Comparison of ENCODE assay signal across 8 cellular contexts in genomic region chr2:69829243-69830044, GRCh38.
A peak's percentile ranks its signal among the peaks of the same experiment; 100 is the strongest.
DNase-seq lines count a peak whose midpoint lies in the region; ATAC-seq and TF ChIP-seq lines count a peak whose summit lies in the region.

Gene GMCL1, plus strand, starts transcription at chr2:69829660. Its CDS starts 233 bp downstream, at chr2:69829893.

- ATAC-seq in GM19035 (IDR thresholded peaks at IDR 0.05; ENCODE audit: unreplicated experiment), result peak; percentile 86
- peak; percentile 88 for ATAC-seq in HG03342 (IDR thresholded peaks at IDR 0.05; ENCODE audit: unreplicated experiment)

- peak; percentile 94 for DNase-seq in AG10803 (ENCODE audit: low read depth)
- DNase-seq in NCI-H345 treated with DMSO at 0.1 percent for 48 hours (lab: John Stamatoyannopoulos, UW; ENCODE audit: unreplicated experiment), result peak; percentile 89
- DNase-seq in activated CD4-positive, CD25-positive, alpha-beta regulatory T cell (lab: John Stamatoyannopoulos, UW), result peak; percentile 97 to 99 (median 98)
- peak; percentile 99 for DNase-seq in central memory CD4-positive, alpha-beta T cell
- DNase-seq in iris pigment epithelial cell (ENCODE audit: low read depth), result peak; percentile 95
- peak; percentile 97 to 98 for DNase-seq in stimulated activated CD4-positive, alpha-beta T cell treated with anti-CD3 and anti-CD28 coated beads, Interleukin-12 subunit alpha, Interleukin-12 subunit beta, amount 100 ng/mL, for 24 hours (ENCODE audit: low read depth in 2 of 2)

- no peak for TF ChIP-seq CTCF in AG10803 (conservative IDR thresholded peaks at IDR 0.05; ENCODE audit: low read length)

- H3K4me3 ChIP-seq in AG10803 (ENCODE audit: low read length), result peak within 1 kb of the TSS; percentile 83

Comparison
In these comparisons a context has a peak if more than half of its experiments do, and no peak if none do; other contexts are left out.
1. Peak in every context shown above with its lines: DNase-seq, ATAC-seq and H3K4me3 ChIP-seq.